ENCODE assay signal across 8 cellular contexts in genomic region chr1:24321712-24322635, GRCh38. TPM values are rescaled to one million over a fixed set of nuclear protein-coding genes. Genes with fewer than 3 reads are reported as not detected.
DNase-seq lines count a peak whose midpoint lies in the region; ATAC-seq and TF ChIP-seq lines count a peak whose summit lies in the region.

No MANE protein-coding gene starts in this region.

- 6 to 10% methylated on average over 78 to 86 of the region's 86 CpGs for WGBS in lung, 2 donors

- H3K4me3 Mint-ChIP-seq in activated CD4-positive, alpha-beta T cell treated with anti-CD3 and anti-CD28 coated beads, Interleukin-2, amount 10 ng/mL, durations not matched to agents 7 days and 5 days, result peak overlapping the region; percentile 63

- CTCF ChIA-PET in activated CD4-positive, alpha-beta T cell treated with anti-CD3 and anti-CD28 coated beads, Interleukin-2, amount 10 ng/mL, durations not matched to agents 7 days and 5 days (lab: Charles Lee), result interaction anchor here (0.8 to 3.7 kb wide), 7 partner anchors 12 to 172 kb away, joined by 3 to 14 read pairs (median 5); no protein-coding TSS in a partner anchor

- H3K36me3 ChIP-seq in lung (ENCODE audit: control insufficient read depth in 2 of 2, insufficient read depth in 2 of 2, low read length in 2 of 2), result no peaks in the 10 kb centered on the region

- peak overlapping the region; percentile 28 for H3K27ac Mint-ChIP-seq in activated CD4-positive, alpha-beta T cell treated with anti-CD3 and anti-CD28 coated beads, Interleukin-2, amount 10 ng/mL, durations not matched to agents 7 days and 5 days

- peak; percentile 28 for DNase-seq in AG09319 (ENCODE audit: extremely low read depth, low read depth)
- peak; percentile 97 for DNase-seq in M059J (ENCODE audit: low read depth)
- DNase-seq in activated CD4-positive, alpha-beta T cell treated with anti-CD3 and anti-CD28 coated beads, Interleukin-2, amount 10 ng/mL, durations not matched to agents 7 days and 5 days, result peak; percentile 83
- DNase-seq in dermis blood vessel endothelial cell, result peak; percentile 14
- DNase-seq in lung (ENCODE audit: low spot score), result peak; percentile 49
- DNase-seq in stimulated activated CD8-positive, alpha-beta memory T cell treated with anti-CD3 and anti-CD28 coated beads, Interleukin-12 subunit alpha, Interleukin-12 subunit beta, amount 100 ng/mL, for 4 hours (ENCODE audit: low read depth), result peak; percentile 42
- no peak for DNase-seq in SHP77 (lab: John Stamatoyannopoulos, UW)

- POLR2A ChIA-PET in activated CD4-positive, alpha-beta T cell treated with anti-CD3 and anti-CD28 coated beads, Interleukin-2, amount 10 ng/mL, durations not matched to agents 7 days and 5 days (lab: Charles Lee), result interaction anchor here (0.5 kb wide), 1 partner anchor 73 kb away, joined by 3 read pairs; no protein-coding TSS in a partner anchor

- H3K4me3 ChIP-seq in lung, result peak overlapping the region; percentile 29

- peak overlapping the region in 1 of 2 donors; percentile 23 for H3K27ac ChIP-seq in lung (ENCODE audit: low read depth in 1 of 2, low read length in 1 of 2)

- H3K27me3 ChIP-seq in lung (ENCODE audit: control insufficient read depth, insufficient read depth), result no peaks in the 10 kb centered on the region

- no peaks in the 10 kb centered on the region for H3K36me3 Mint-ChIP-seq in activated CD4-positive, alpha-beta T cell treated with anti-CD3 and anti-CD28 coated beads, Interleukin-2, amount 10 ng/mL, durations not matched to agents 7 days and 5 days (ENCODE audit: low read depth)

- ATAC-seq in GM19324 (IDR thresholded peaks at IDR 0.05; ENCODE audit: low FRiP score, unreplicated experiment), result peak; percentile 53
- peak; percentile 27 for ATAC-seq in lung (ENCODE audit: insufficient read depth, low FRiP score)

- TF ChIP-seq CTCF in AG09319 (IDR thresholded peaks at IDR 0.05; ENCODE audit: low read depth, low read length), result no peak
- TF ChIP-seq CTCF in lung (IDR thresholded peaks at IDR 0.05; ENCODE audit: control extremely low read depth, extremely low read depth), result no peak

- H3K9me3 ChIP-seq in lung (ENCODE audit: control insufficient read depth in 2 of 2, insufficient read depth in 1 of 2, low read length in 1 of 2), result no peaks in the 10 kb centered on the region

- peaks cover 38% of the 10 kb centered on the region for H3K4me1 Mint-ChIP-seq in activated CD4-positive, alpha-beta T cell treated with anti-CD3 and anti-CD28 coated beads, Interleukin-2, amount 10 ng/mL, durations not matched to agents 7 days and 5 days

- no peaks in the 10 kb centered on the region for H3K4me1 ChIP-seq in lung (ENCODE audit: control insufficient read depth in 2 of 2, insufficient read depth in 2 of 2, low read length in 2 of 2)

- H3K9me3 Mint-ChIP-seq in activated CD4-positive, alpha-beta T cell treated with anti-CD3 and anti-CD28 coated beads, Interleukin-2, amount 10 ng/mL, durations not matched to agents 7 days and 5 days, result no peaks in the 10 kb centered on the region

- peaks cover 92% of the 10 kb centered on the region for H3K27me3 Mint-ChIP-seq in activated CD4-positive, alpha-beta T cell treated with anti-CD3 and anti-CD28 coated beads, Interleukin-2, amount 10 ng/mL, durations not matched to agents 7 days and 5 days

RNA-seq across cellular contexts. Expression of gene GRHL3, which starts 2.8 kb away (rescaled TPM):
- total RNA-seq in M059J (2014; rRNA removed; shearing (Covaris generic)), result not detected in 2 replicates
- total RNA-seq in activated CD4-positive, alpha-beta T cell treated with anti-CD3 and anti-CD28 coated beads, Interleukin-2, amount 10 ng/mL, durations not matched to agents 7 days and 5 days, result not detected
- total RNA-seq in dermis blood vessel endothelial cell (not detected in 2 replicates), lung (under 1 TPM; 0.40 to 0.95 TPM)
- polyA plus RNA-seq in lung, result under 1 TPM; 0.23 to 0.30 TPM

Comparison
In these comparisons a context has a peak if more than half of its experiments do, and no peak if none do; other contexts are left out.
1. DNase-seq: peak in AG09319 (single experiment), M059J (single experiment), activated CD4-positive, alpha-beta T cell treated with anti-CD3 and anti-CD28 coated beads, Interleukin-2, amount 10 ng/mL, durations not matched to agents 7 days and 5 days (single experiment), dermis blood vessel endothelial cell (single experiment), lung (single experiment) and stimulated activated CD8-positive, alpha-beta memory T cell treated with anti-CD3 and anti-CD28 coated beads, Interleukin-12 subunit alpha, Interleukin-12 subunit beta, amount 100 ng/mL, for 4 hours (single experiment); none in SHP77 (0 of 2).